ENCODE assay signal across 28 cellular contexts in the genomic region with DNA sequence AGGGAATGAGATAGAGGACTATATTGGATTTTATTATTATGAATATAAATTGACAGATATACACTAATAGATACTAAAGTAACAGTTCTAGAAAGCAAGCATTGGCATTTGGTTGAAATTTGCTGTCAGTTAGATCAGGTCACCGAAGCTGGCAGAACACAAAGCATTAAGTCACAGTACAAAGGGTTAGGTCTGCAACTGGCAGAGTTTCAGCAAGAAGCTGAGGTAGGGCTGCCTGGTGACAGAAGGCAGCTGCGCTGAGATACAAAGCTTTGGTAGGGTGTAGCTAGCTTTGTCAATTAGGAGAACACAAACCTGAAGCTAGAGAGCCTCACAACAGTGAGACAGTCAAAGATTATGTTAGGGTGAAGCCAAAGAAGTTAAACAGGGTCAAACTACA. TPM values are rescaled to one million over a fixed set of nuclear protein-coding genes. Genes with fewer than 3 reads are reported as not detected.
A peak's percentile ranks its signal among the peaks of the same experiment; 100 is the strongest.
DNase-seq lines count a peak whose midpoint lies in the region; FAIRE-seq and TF ChIP-seq lines count a peak whose summit lies in the region.
"Had no signal": no experiment of that assay in that cellular context is flagged by ENCODE, and none has a peak within 500 bp of the region (broad histone marks: within the 10 kb centered on the region; RNA-seq: fewer than 3 reads in every experiment).

No MANE protein-coding gene starts in this region.

- H3K27me3 ChIP-seq in H9 (ENCODE audit: insufficient read depth, low read length), result no peaks in the 10 kb centered on the region
- H3K27me3 ChIP-seq in neural progenitor cell, result no peaks in the 10 kb centered on the region
- no peaks in the 10 kb centered on the region for H3K27me3 ChIP-seq in tibial artery
- H3K27me3 ChIP-seq: adrenal gland, BE2C, brain microvascular endothelial cell, pancreas, right atrium auricular region, spleen had no signal

- H3K27ac Mint-ChIP-seq in H9, result no peak overlapping the region
- H3K27ac Mint-ChIP-seq in brain, result peak overlapping the region in 4 of 5 experiments; percentile 47 to 86 (median 70)
- H3K27ac Mint-ChIP-seq in neural progenitor cell, result no peak overlapping the region
- H3K27ac Mint-ChIP-seq: activated T-cell treated with anti-CD3 and anti-CD28 coated beads, Interleukin-2, amount 50 U/mL, for 72 hours; type B pancreatic cell had no signal

- WGBS in H9 (ENCODE audit: extremely low coverage, insufficient read length, low lambda C conversion rate), result no CpG with 5 or more reads among the region's 2 CpGs

- H3K27me3 Mint-ChIP-seq in H9 (ENCODE audit: low read depth) (no peaks in the 10 kb centered on the region), brain (peaks cover 10% of the 10 kb centered on the region), neural progenitor cell (ENCODE audit: insufficient read depth, low read depth) (no peaks in the 10 kb centered on the region)

- no peak overlapping the region for H3K56ac ChIP-seq in H9 (ENCODE audit: insufficient read length, low read depth, low read length)

- no peak overlapping the region for H3K27ac ChIP-seq in H9 (ENCODE audit: insufficient read length, low read depth, low read length)
- H3K27ac ChIP-seq in neural progenitor cell, result peak overlapping the region; percentile 19
- no peak overlapping the region for H3K27ac ChIP-seq in tibial artery
- H3K27ac ChIP-seq: adrenal gland, brain microvascular endothelial cell, KMS-11, pancreas, right atrium auricular region, spleen had no signal

- H3K4me2 ChIP-seq in H9 (ENCODE audit: insufficient read depth, insufficient read length, low read length) (no peak overlapping the region), neural progenitor cell (peak overlapping the region; percentile 16)
- H3K4me2 ChIP-seq: KMS-11 had no signal

- H3K18ac ChIP-seq in H9 (ENCODE audit: insufficient read length, low read depth, low read length), result no peak overlapping the region

- H3K23me2 ChIP-seq in H9 (ENCODE audit: insufficient read length, low read depth, low read length, poor library complexity, severe bottlenecking), result no peaks in the 10 kb centered on the region

- H3K79me1 ChIP-seq in H9 (ENCODE audit: insufficient read depth, low read depth, low read length, poor library complexity, severe bottlenecking), result no peaks in the 10 kb centered on the region

- H3K4me3 Mint-ChIP-seq in H9 (no peak overlapping the region), brain (peak overlapping the region in 3 of 5 experiments; percentile 43 to 62 (median 46)), neural progenitor cell (no peak overlapping the region)
- H3K4me3 Mint-ChIP-seq: activated T-cell treated with anti-CD3 and anti-CD28 coated beads, Interleukin-2, amount 50 U/mL, for 72 hours; nephron; type B pancreatic cell had no signal

- no peak overlapping the region for H3K4ac ChIP-seq in H9 (ENCODE audit: low read depth, low read length)

- no peak overlapping the region for H2BK15ac ChIP-seq in H9 (ENCODE audit: low read depth, low read length)

- H2AFZ ChIP-seq in H9 (ENCODE audit: low read length) (no peak overlapping the region), neural progenitor cell (replicated peaks) (peak overlapping the region; percentile 90)

- no peak overlapping the region for H3T11ph ChIP-seq in H9 (ENCODE audit: low read length)

- no peak overlapping the region for H4K5ac ChIP-seq in H9 (ENCODE audit: insufficient read length, low read depth, low read length)

- H3K14ac ChIP-seq in H9 (ENCODE audit: insufficient read depth, low read length), result no peak overlapping the region

- no peak overlapping the region for H2BK120ac ChIP-seq in H9 (ENCODE audit: low read depth, low read length, poor library complexity, severe bottlenecking)

- H4K20me1 ChIP-seq in H9 (ENCODE audit: control insufficient read depth, insufficient read depth, insufficient read length) (no peaks in the 10 kb centered on the region), neural progenitor cell (ENCODE audit: low read depth) (no peaks in the 10 kb centered on the region)

- no peak overlapping the region for H3K23ac ChIP-seq in H9 (ENCODE audit: insufficient read length, low read depth, low read length)

- H3K4me1 ChIP-seq in H9 (ENCODE audit: insufficient read depth, low read length) (peaks cover 4% of the 10 kb centered on the region), neural progenitor cell (peaks cover 35% of the 10 kb centered on the region), tibial artery (no peaks in the 10 kb centered on the region)
- H3K4me1 ChIP-seq: adrenal gland, BE2C, pancreas, right atrium auricular region, spleen had no signal

- no peaks in the 10 kb centered on the region for H3K9me3 ChIP-seq in H9 (ENCODE audit: control insufficient read depth, low read depth, low read length)
- no peaks in the 10 kb centered on the region for H3K9me3 ChIP-seq in neural progenitor cell (ENCODE audit: low read depth)
- H3K9me3 ChIP-seq in tibial artery, result no peaks in the 10 kb centered on the region
- H3K9me3 ChIP-seq: adrenal gland, BE2C, pancreas, right atrium auricular region, spleen had no signal

- no peak overlapping the region for H4K8ac ChIP-seq in H9 (replicated peaks; ENCODE audit: insufficient read length, low read depth, low read length)

- H3K4me1 Mint-ChIP-seq in H9 (peaks cover 9 to 14% of the 10 kb centered on the region in 2 experiments), brain (peaks cover 15% of the 10 kb centered on the region), neural progenitor cell (peaks cover 8% of the 10 kb centered on the region)

- H3K36me3 Mint-ChIP-seq in H9 (ENCODE audit: insufficient read depth in 1 of 3, low read depth in 3 of 3), result no peaks in the 10 kb centered on the region
- no peaks in the 10 kb centered on the region for H3K36me3 Mint-ChIP-seq in brain
- no peaks in the 10 kb centered on the region for H3K36me3 Mint-ChIP-seq in neural progenitor cell
- H3K36me3 Mint-ChIP-seq: type B pancreatic cell had no signal

- H3K36me3 ChIP-seq in neural progenitor cell (no peaks in the 10 kb centered on the region), tibial artery (no peaks in the 10 kb centered on the region)
- H3K36me3 ChIP-seq: adrenal gland, BE2C, brain microvascular endothelial cell, pancreas, right atrium auricular region, spleen had no signal

- no peak overlapping the region for H2BK5ac ChIP-seq in H9 (ENCODE audit: insufficient read length, low read length)

- no peak overlapping the region for H2BK20ac ChIP-seq in H9 (ENCODE audit: low read depth, low read length, poor library complexity, severe bottlenecking)

- H2AK5ac ChIP-seq in H9 (ENCODE audit: insufficient read length, low read length), result no peak overlapping the region

- peaks cover 3% of the 10 kb centered on the region for H3F3A ChIP-seq in neural progenitor cell (ENCODE audit: low read depth)

- H3K4me3 ChIP-seq in neural progenitor cell (no peak overlapping the region), tibial artery (no peak overlapping the region)
- H3K4me3 ChIP-seq: adrenal gland, pancreas, right atrium auricular region, spleen had no signal

- no peak overlapping the region for H4K91ac ChIP-seq in H9 (ENCODE audit: insufficient read length, low read depth, low read length)

- H3K9me3 Mint-ChIP-seq in H9 (no peaks in the 10 kb centered on the region), brain (no peaks in the 10 kb centered on the region), neural progenitor cell (no peaks in the 10 kb centered on the region)
- H3K9me3 Mint-ChIP-seq: activated T-cell treated with anti-CD3 and anti-CD28 coated beads, Interleukin-2, amount 50 U/mL, for 72 hours; nephron; type B pancreatic cell had no signal

- no peaks in the 10 kb centered on the region for H3K79me2 ChIP-seq in H9 (ENCODE audit: insufficient read depth, low read length)
- H3K79me2 ChIP-seq in neural progenitor cell (ENCODE audit: low read depth), result no peaks in the 10 kb centered on the region

- DNase-seq in NCI-H748 (lab: John Stamatoyannopoulos, UW; ENCODE audit: unreplicated experiment) (peak; percentile 21), NCI-H748 treated with DMSO at 0.1 percent for 48 hours (lab: John Stamatoyannopoulos, UW) (no peak), H9 (no peak), neural progenitor cell (ENCODE audit: low spot score) (peak; percentile 35), RCC 7860 (ENCODE audit: low spot score) (no peak), tibial artery (no peak), germinal center (ENCODE audit: low spot score) (no peak)
- DNase-seq: activated CD4-positive, alpha-beta T cell treated with anti-CD3 and anti-CD28 coated beads, Interleukin-2, amount 50 U/mL, for 4 hours; activated CD4-positive, CD25-positive, alpha-beta regulatory T cell; activated naive CD4-positive, alpha-beta T cell treated with Interleukin-2 at 50 U/mL for 16 hours; activated T-cell treated with anti-CD3 and anti-CD28 coated beads, Interleukin-2, amount 50 U/mL, for 72 hours; adrenal gland; BE2C; brain microvascular endothelial cell; HCEC 1CT; midbrain; NCI-H1930; NCI-H510A; pancreas; spleen; stimulated activated CD4-positive, alpha-beta T cell treated with anti-CD3 and anti-CD28 coated beads, Interleukin-2, amount 100 ng/mL, for 48 hours; T-helper 1 cell had no signal

- no peak for FAIRE-seq in RCC 7860 (lab: Jason Lieb, UNC)
- FAIRE-seq: G401.6, pancreas had no signal

- H2BK12ac ChIP-seq in H9 (ENCODE audit: insufficient read length, low read depth, low read length), result no peak overlapping the region

- TF ChIP-seq CTCF in H9 (conservative IDR thresholded peaks at IDR 0.05) (no peak), brain (conservative IDR thresholded peaks at IDR 0.05) (no peak), neural progenitor cell (IDR thresholded peaks at IDR 0.05) (no peak), tibial artery (IDR thresholded peaks at IDR 0.05) (no peak)

- H3K9ac ChIP-seq in H9 (ENCODE audit: extremely low read depth, insufficient read length, low read length) (peak overlapping the region; percentile 14), neural progenitor cell (no peak overlapping the region)
- H3K9ac ChIP-seq: KMS-11 had no signal

- intact Hi-C loops in tibial artery (cut with DNase I; ENCODE audit: low total_unique reads), result no loop called here

RNA-seq across cellular contexts. Expression of a gene that starts 6.3 kb away (rescaled TPM):
- 45.6 and 48.3 TPM in 2 replicates for total RNA-seq in H9 (2021)
- 3.6 TPM for polyA plus RNA-seq in brain (ENCODE audit: insufficient read depth, low read depth, low replicate concordance)
- 86.1 and 96.7 TPM in 2 replicates for total RNA-seq in neural progenitor cell (ENCODE audit: low replicate concordance)

Comparison
In these comparisons a context has a peak if more than half of its experiments do, and no peak if none do; other contexts are left out.
1. DNase-seq: peak in NCI-H748 (single experiment) and neural progenitor cell (single experiment); none in NCI-H748 treated with DMSO at 0.1 percent for 48 hours (single experiment), H9 (single experiment), RCC 7860 (single experiment), tibial artery (0 of 2) and germinal center (single experiment).
2. H3K27ac Mint-ChIP-seq: peak in brain (4 of 5); none in H9 (0 of 3) and neural progenitor cell (single experiment).
3. H3K4me3 Mint-ChIP-seq: peak in brain (3 of 5); none in H9 (0 of 2) and neural progenitor cell (single experiment).